ENCODE assay signal across 21 cellular contexts in the genomic region with DNA sequence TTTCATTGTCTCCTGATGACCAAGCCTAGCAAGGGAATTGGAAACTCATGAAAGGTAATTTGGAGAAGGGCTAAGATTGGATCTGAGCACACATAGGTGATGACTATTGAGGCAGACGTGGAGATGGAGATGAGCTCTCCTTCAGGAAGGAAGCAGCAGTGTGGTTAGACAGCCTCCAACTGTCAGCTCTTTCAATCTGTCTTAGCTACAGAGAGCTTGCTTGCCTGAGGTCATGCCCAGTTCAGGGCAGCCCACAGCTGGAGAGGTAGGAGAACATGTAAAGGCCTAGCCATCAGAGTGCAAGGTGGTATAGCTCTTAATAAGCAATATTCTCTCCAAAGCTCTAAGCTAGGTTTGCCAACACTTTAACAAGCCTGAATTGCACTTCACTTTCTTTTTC.
"Had no signal": no experiment of that assay in that cellular context is flagged by ENCODE, and none has a peak within 500 bp of the region (broad histone marks: within the 10 kb centered on the region; RNA-seq: fewer than 3 reads in every experiment).

No MANE protein-coding gene starts in this region.

- H3K4me3 Mint-ChIP-seq: immature natural killer cell, memory B cell, mesothelial cell of epicardium, natural killer cell, neural crest cell had no signal

- H3K9me3 ChIP-seq: esophagus squamous epithelium, gastroesophageal sphincter, left ventricle myocardium inferior, lower lobe of right lung, sigmoid colon, tibial artery, upper lobe of left lung, uterus had no signal

- H3K27me3 ChIP-seq: esophagus squamous epithelium, sigmoid colon, tibial artery, upper lobe of left lung, uterus had no signal

- ATAC-seq: gastroesophageal sphincter, lower lobe of right lung, natural killer cell had no signal

- H3K4me3 ChIP-seq: esophagus squamous epithelium, gastroesophageal sphincter, left ventricle myocardium inferior, lower lobe of right lung, sigmoid colon, skin epidermis, tibial artery, upper lobe of left lung, uterus had no signal

- H3K27ac ChIP-seq: esophagus squamous epithelium, gastroesophageal sphincter, left ventricle myocardium inferior, lower lobe of right lung, sigmoid colon, skin epidermis, tibial artery, upper lobe of left lung, uterus had no signal

- H3K9me3 Mint-ChIP-seq: memory B cell, mesothelial cell of epicardium, neural crest cell had no signal

- H3K36me3 ChIP-seq: esophagus squamous epithelium, gastroesophageal sphincter, left ventricle myocardium inferior, lower lobe of right lung, sigmoid colon, tibial artery, upper lobe of left lung, uterus had no signal

- H3K36me3 Mint-ChIP-seq: immature natural killer cell, memory B cell, mesothelial cell of epicardium, natural killer cell had no signal

- H3K27ac Mint-ChIP-seq: immature natural killer cell, memory B cell, mesothelial cell of epicardium, natural killer cell had no signal

- H3K4me1 ChIP-seq: esophagus squamous epithelium, gastroesophageal sphincter, left ventricle myocardium inferior, lower lobe of right lung, sigmoid colon, tibial artery, upper lobe of left lung, uterus had no signal

- H3K4me1 Mint-ChIP-seq: immature natural killer cell, memory B cell, natural killer cell, neural crest cell had no signal

- DNase-seq: dermis blood vessel endothelial cell; esophagus squamous epithelium; foreskin fibroblast; glutamatergic neuron; immature natural killer cell; left ventricle myocardium inferior; lower lobe of right lung; natural killer cell; posterior cingulate gyrus; sigmoid colon; stimulated activated CD4-positive, alpha-beta T cell treated with anti-CD3 and anti-CD28 coated beads, Interleukin-2, amount 100 ng/mL, for 24 hours; stimulated activated CD4-positive, alpha-beta T cell treated with anti-CD3 and anti-CD28 coated beads, Interleukin-4, amount 100 ng/mL, for 4 hours; stimulated activated naive CD4-positive, alpha-beta T cell treated with Interleukin-2 at 50 U/mL for 16 hours; tibial artery; upper lobe of left lung; uterus had no signal
